ENCODE assay signal across 24 cellular contexts in the genomic region with DNA sequence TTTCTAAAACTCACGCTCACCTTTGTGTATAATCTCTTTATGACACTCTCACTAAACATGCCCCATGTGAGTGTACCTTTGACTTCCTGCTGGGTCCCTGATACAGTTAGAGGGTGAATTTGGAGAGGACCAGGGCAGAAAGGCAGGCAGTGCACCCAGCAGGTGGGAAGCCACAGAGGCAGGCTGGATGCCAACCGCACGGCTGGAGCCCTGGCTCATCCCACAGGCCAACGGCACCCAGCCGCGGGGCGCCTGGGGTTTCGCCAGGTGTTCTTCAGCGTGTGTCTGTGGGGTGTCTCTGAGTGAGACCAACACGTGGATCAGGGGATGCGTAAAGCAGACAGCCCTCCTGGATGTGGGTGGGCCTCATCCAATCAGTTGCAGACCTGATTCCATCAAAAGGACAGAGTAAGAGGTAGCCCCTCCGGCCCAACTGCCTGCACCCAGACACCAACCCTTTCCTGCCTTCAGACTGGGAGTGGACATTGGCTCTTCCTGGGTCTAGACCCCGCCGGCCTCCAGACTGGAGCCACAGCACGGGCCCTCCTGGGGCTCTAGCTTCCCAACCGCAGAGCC. TPM values are rescaled to one million over a fixed set of nuclear protein-coding genes. Genes with fewer than 3 reads are reported as not detected.
DNase-seq lines count a peak whose midpoint lies in the region; ATAC-seq and TF ChIP-seq lines count a peak whose summit lies in the region.
"Had no signal": no experiment of that assay in that cellular context is flagged by ENCODE, and none has a peak within 500 bp of the region (broad histone marks: within the 10 kb centered on the region; RNA-seq: fewer than 3 reads in every experiment).

No MANE protein-coding gene starts in this region.

- no peaks in the 10 kb centered on the region for H3K36me3 Mint-ChIP-seq in activated CD8-positive, alpha-beta T cell treated with anti-CD3 and anti-CD28 coated beads for 36 hours (ENCODE audit: low read depth)
- H3K36me3 Mint-ChIP-seq: mesothelial cell of epicardium; naive thymus-derived CD8-positive, alpha-beta T cell had no signal

- POLR2A ChIA-PET in activated CD8-positive, alpha-beta T cell treated with anti-CD3 and anti-CD28 coated beads for 36 hours (lab: Charles Lee) = no interaction called here

- TF ChIP-seq CTCF in activated CD8-positive, alpha-beta T cell treated with anti-CD3 and anti-CD28 coated beads for 36 hours (IDR thresholded peaks at IDR 0.05) = no peak

- no peaks in the 10 kb centered on the region for H3K4me1 Mint-ChIP-seq in activated CD8-positive, alpha-beta T cell treated with anti-CD3 and anti-CD28 coated beads for 36 hours (ENCODE audit: low read depth)
- H3K4me1 Mint-ChIP-seq: B cell; naive thymus-derived CD8-positive, alpha-beta T cell; stimulated activated naive CD8-positive, alpha-beta T cell treated with anti-CD3 and anti-CD28 coated beads, Interleukin-15, amount 100 ng/mL, for 72 hours had no signal

- no peak for ATAC-seq in activated CD8-positive, alpha-beta T cell treated with anti-CD3 and anti-CD28 coated beads for 36 hours
- ATAC-seq: effector memory CD8-positive, alpha-beta T cell; naive thymus-derived CD8-positive, alpha-beta T cell had no signal

- H3K9me3 Mint-ChIP-seq in activated CD8-positive, alpha-beta T cell treated with anti-CD3 and anti-CD28 coated beads for 36 hours = no peaks in the 10 kb centered on the region
- H3K9me3 Mint-ChIP-seq: effector memory CD8-positive, alpha-beta T cell; mesothelial cell of epicardium; naive thymus-derived CD8-positive, alpha-beta T cell; stimulated activated naive CD8-positive, alpha-beta T cell treated with anti-CD3 and anti-CD28 coated beads, Interleukin-15, amount 100 ng/mL, for 72 hours; T-helper 1 cell treated with Interleukin-12 subunit alpha and Interleukin-12 subunit beta and Interleukin-4 antibody, amounts not matched to agents 30 μg/mL and 1 μg/mL, for 36 hours had no signal

- intact Hi-C loops in activated CD8-positive, alpha-beta T cell treated with anti-CD3 and anti-CD28 coated beads for 36 hours (cut with micrococcal nuclease) = no loop called here

- peak in 2 of 3 experiments; percentile 68 to 81 for DNase-seq in NCI-H1417 (lab: John Stamatoyannopoulos, UW)
- DNase-seq in NCI-H1417 treated with DMSO at 0.1 percent for 48 hours (lab: John Stamatoyannopoulos, UW) = no peak
- DNase-seq in NCI-H1092 (lab: John Stamatoyannopoulos, UW) = peak; percentile 75
- peak; percentile 89 for DNase-seq in NCI-H69 (lab: John Stamatoyannopoulos, UW)
- DNase-seq in retina = peak; percentile 20
- DNase-seq in activated CD8-positive, alpha-beta memory T cell treated with anti-CD3 and anti-CD28 coated beads for 24 hours = no peak
- DNase-seq in activated CD4-positive, alpha-beta T cell treated with anti-CD3 and anti-CD28 coated beads, Interleukin-2, amount 50 U/mL, for 4 hours = no peak
- no peak for DNase-seq in activated CD8-positive, alpha-beta T cell treated with anti-CD3 and anti-CD28 coated beads for 36 hours
- DNase-seq: activated effector memory CD4-positive, alpha-beta T cell treated with anti-CD3 and anti-CD28 coated beads, Interleukin-2, amount 50 U/mL, for 16 hours; activated T-cell treated with anti-CD3 and anti-CD28 coated beads, Interleukin-2, amount 50 U/mL, for 1 hour; Caco-2; cortex of kidney; effector memory CD8-positive, alpha-beta T cell; erythroblast; HCEC 1CT; head of caudate nucleus; kidney; naive thymus-derived CD8-positive, alpha-beta T cell; NCI-H1048; stimulated activated naive CD8-positive, alpha-beta T cell treated with anti-CD3 and anti-CD28 coated beads, Interleukin-15, amount 100 ng/mL, for 72 hours; tibial artery had no signal

- peaks cover 3% of the 10 kb centered on the region for H3K27me3 Mint-ChIP-seq in activated CD8-positive, alpha-beta T cell treated with anti-CD3 and anti-CD28 coated beads for 36 hours

- no peak overlapping the region for H3K4me3 Mint-ChIP-seq in activated CD8-positive, alpha-beta T cell treated with anti-CD3 and anti-CD28 coated beads for 36 hours
- H3K4me3 Mint-ChIP-seq: B cell; effector memory CD8-positive, alpha-beta T cell; mesothelial cell of epicardium; naive thymus-derived CD8-positive, alpha-beta T cell; stimulated activated naive CD8-positive, alpha-beta T cell treated with anti-CD3 and anti-CD28 coated beads, Interleukin-15, amount 100 ng/mL, for 72 hours; T-helper 1 cell treated with Interleukin-12 subunit alpha and Interleukin-12 subunit beta and Interleukin-4 antibody, amounts not matched to agents 30 μg/mL and 1 μg/mL, for 36 hours had no signal

- CTCF ChIA-PET in activated CD8-positive, alpha-beta T cell treated with anti-CD3 and anti-CD28 coated beads for 36 hours (lab: Charles Lee) = no interaction called here

- H3K27ac Mint-ChIP-seq in activated CD8-positive, alpha-beta T cell treated with anti-CD3 and anti-CD28 coated beads for 36 hours = no peak overlapping the region
- H3K27ac Mint-ChIP-seq: B cell; effector memory CD8-positive, alpha-beta T cell; mesothelial cell of epicardium; T-helper 1 cell treated with Interleukin-12 subunit alpha and Interleukin-12 subunit beta and Interleukin-4 antibody, amounts not matched to agents 30 μg/mL and 1 μg/mL, for 36 hours had no signal

RNA-seq across cellular contexts. Expression of gene DHCR7, which starts 51.6 kb away (rescaled TPM):
- 10 to 100 TPM; 66.4 to 68.9 TPM for total RNA-seq in activated CD8-positive, alpha-beta T cell treated with anti-CD3 and anti-CD28 coated beads for 36 hours

RNA-seq across cellular contexts. Expression of gene NADSYN1, which starts 56.4 kb away (rescaled TPM):
- 100 to 1,000 TPM; 115 to 117 TPM for total RNA-seq in activated CD8-positive, alpha-beta T cell treated with anti-CD3 and anti-CD28 coated beads for 36 hours

Comparison
In these comparisons a context has a peak if more than half of its experiments do, and no peak if none do; other contexts are left out.
1. DNase-seq: peak in NCI-H1417 (2 of 3), NCI-H1092 (single experiment), NCI-H69 (single experiment) and retina (single experiment); none in NCI-H1417 treated with DMSO at 0.1 percent for 48 hours (single experiment), activated CD8-positive, alpha-beta memory T cell treated with anti-CD3 and anti-CD28 coated beads for 24 hours (single experiment), activated CD4-positive, alpha-beta T cell treated with anti-CD3 and anti-CD28 coated beads, Interleukin-2, amount 50 U/mL, for 4 hours (0 of 2) and activated CD8-positive, alpha-beta T cell treated with anti-CD3 and anti-CD28 coated beads for 36 hours (single experiment).